ENCODE assay signal across 8 cellular contexts in the genomic region with DNA sequence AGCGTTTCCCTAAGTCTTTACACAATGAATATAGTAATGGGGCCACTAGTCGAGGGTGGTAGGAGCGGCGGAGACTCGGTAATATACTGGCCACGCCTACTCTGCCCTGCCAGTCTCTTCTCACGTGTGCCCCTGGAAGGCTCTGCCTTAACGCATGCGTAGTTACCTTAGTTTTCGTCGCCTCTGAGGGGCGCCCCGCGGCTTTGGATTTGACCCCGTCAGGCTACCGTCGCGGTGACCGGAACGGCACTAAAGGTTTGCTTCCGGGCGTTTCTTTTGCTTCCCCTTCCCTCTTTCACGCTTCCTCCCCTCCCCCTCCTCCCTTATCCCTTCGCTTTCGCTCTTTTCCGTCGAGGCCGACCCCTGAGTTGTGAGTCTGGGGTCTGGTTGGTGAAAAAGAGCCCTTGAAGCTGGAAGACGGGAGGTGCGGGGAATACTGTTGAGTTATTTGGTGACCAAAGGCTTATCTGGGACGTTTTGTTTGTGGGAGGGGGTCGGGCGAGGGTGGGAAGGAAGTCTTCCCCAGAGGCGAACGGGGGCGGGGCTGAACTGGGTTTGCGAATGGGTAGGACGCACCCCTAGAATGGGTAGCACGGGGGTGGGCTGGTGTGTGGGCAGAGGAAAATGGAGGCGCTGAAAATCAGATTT. TPM values are rescaled to one million over a fixed set of nuclear protein-coding genes. Genes with fewer than 3 reads are reported as not detected.
DNase-seq lines count a peak whose midpoint lies in the region; TF ChIP-seq lines count a peak whose summit lies in the region.

A gene (plus strand): TSS at position 270 of the 648 bp plus-strand sequence. CDS start 1,352 bp downstream, outside the sequence.

- peaks cover 10 to 14% of the 10 kb centered on the region in 2 experiments for H3K4me1 Mint-ChIP-seq in H9
- H3K4me1 Mint-ChIP-seq in nephron: no peaks in the 10 kb centered on the region
- peaks cover 44% of the 10 kb centered on the region for H3K4me1 Mint-ChIP-seq in stimulated activated naive CD8-positive, alpha-beta T cell treated with anti-CD3 and anti-CD28 coated beads, Interleukin-15, Interleukin-2, amounts not matched to agents 100 ng/mL and 50 ng/mL, for 24 hours (ENCODE audit: low read depth)

- H3K9me3 Mint-ChIP-seq in H9 (peaks cover 0 to 3% of the 10 kb centered on the region in 2 experiments; a peak in 1 of 5 replicates), nephron (peaks cover 12% of the 10 kb centered on the region)
- H3K9me3 Mint-ChIP-seq in stimulated activated naive CD8-positive, alpha-beta T cell treated with anti-CD3 and anti-CD28 coated beads, Interleukin-15, Interleukin-2, amounts not matched to agents 100 ng/mL and 50 ng/mL, for 24 hours: no peaks in the 10 kb centered on the region

- no peak within 1 kb of the TSS for H3K23ac ChIP-seq in H9 (ENCODE audit: insufficient read length, low read depth, low read length)

- H3K27me3 ChIP-seq in H9 (ENCODE audit: insufficient read depth, low read length) (no peaks in the 10 kb centered on the region), MG63 (no peaks in the 10 kb centered on the region)

- H2BK5ac ChIP-seq in H9 (ENCODE audit: insufficient read length, low read length): no peak within 1 kb of the TSS

- H3K4me1 ChIP-seq in H9 (ENCODE audit: insufficient read depth, low read length): 0 out of 2 replicates have a peak, but pooled peaks cover 2% of the 10 kb centered on the region

- H3K4me3 Mint-ChIP-seq in H9: peak within 1 kb of the TSS; percentile 94 to 99
- H3K4me3 Mint-ChIP-seq in nephron: peak within 1 kb of the TSS; percentile 97 to 100 (median 98)
- H3K4me3 Mint-ChIP-seq in stimulated activated naive CD8-positive, alpha-beta T cell treated with anti-CD3 and anti-CD28 coated beads, Interleukin-15, Interleukin-2, amounts not matched to agents 100 ng/mL and 50 ng/mL, for 24 hours: peak within 1 kb of the TSS; percentile 96

- H3K4me3 ChIP-seq in MG63 (peak within 1 kb of the TSS; percentile 93), fibroblast of the aortic adventitia (ENCODE audit: low read depth, low read length) (peak within 1 kb of the TSS; percentile 85)

- H3K27me3 Mint-ChIP-seq in H9 (ENCODE audit: low read depth) (no peaks in the 10 kb centered on the region), nephron (ENCODE audit: low read depth) (no peaks in the 10 kb centered on the region)
- no peaks in the 10 kb centered on the region for H3K27me3 Mint-ChIP-seq in stimulated activated naive CD8-positive, alpha-beta T cell treated with anti-CD3 and anti-CD28 coated beads, Interleukin-15, Interleukin-2, amounts not matched to agents 100 ng/mL and 50 ng/mL, for 24 hours

- no peak within 1 kb of the TSS for H3K56ac ChIP-seq in H9 (ENCODE audit: insufficient read length, low read depth, low read length)

- H3K23me2 ChIP-seq in H9 (ENCODE audit: insufficient read length, low read depth, low read length, poor library complexity, severe bottlenecking): no peaks in the 10 kb centered on the region

- peak within 1 kb of the TSS; percentile 54 for H2AFZ ChIP-seq in H9 (ENCODE audit: low read length)

- H3T11ph ChIP-seq in H9 (ENCODE audit: low read length): no peak within 1 kb of the TSS

- peak within 1 kb of the TSS; percentile 61 for H3K9ac ChIP-seq in H9 (ENCODE audit: extremely low read depth, insufficient read length, low read length)

- no peak within 1 kb of the TSS for H3K27ac ChIP-seq in H9 (ENCODE audit: insufficient read length, low read depth, low read length)

- H4K91ac ChIP-seq in H9 (ENCODE audit: insufficient read length, low read depth, low read length): no peak within 1 kb of the TSS

- TF ChIP-seq CTCF in H9 (conservative IDR thresholded peaks at IDR 0.05): no peak
- no peak for TF ChIP-seq CTCF in fibroblast of the aortic adventitia (IDR thresholded peaks at IDR 0.05; ENCODE audit: insufficient read depth, low read length)
- no peak for TF ChIP-seq CTCF in nephron (IDR thresholded peaks at IDR 0.05; ENCODE audit: unreplicated experiment in 3 of 3)

- H4K8ac ChIP-seq in H9 (replicated peaks; ENCODE audit: insufficient read length, low read depth, low read length): no peak within 1 kb of the TSS

- H3K36me3 Mint-ChIP-seq in H9 (ENCODE audit: insufficient read depth in 1 of 3, low read depth in 3 of 3) (peaks cover 38 to 44% (median 40%) of the 10 kb centered on the region in 3 experiments), nephron (ENCODE audit: low read depth) (peaks cover 47% of the 10 kb centered on the region)
- peaks cover 38% of the 10 kb centered on the region for H3K36me3 Mint-ChIP-seq in stimulated activated naive CD8-positive, alpha-beta T cell treated with anti-CD3 and anti-CD28 coated beads, Interleukin-15, Interleukin-2, amounts not matched to agents 100 ng/mL and 50 ng/mL, for 24 hours (ENCODE audit: low read depth)

- no peak within 1 kb of the TSS for H2AK5ac ChIP-seq in H9 (ENCODE audit: insufficient read length, low read length)

- DNase-seq in ELR (ENCODE audit: low read depth) (peak; percentile 99), H9 (peak; percentile 99), MG63 (peak; percentile 99), SHP77 treated with DMSO at 0.1 percent for 48 hours (lab: John Stamatoyannopoulos, UW) (peak; percentile 100), fibroblast of the aortic adventitia (ENCODE audit: low read depth) (peak; percentile 97)
- peak; percentile 96 for DNase-seq in activated effector memory CD4-positive, alpha-beta T cell treated with anti-CD3 and anti-CD28 coated beads, Interleukin-2, amount 50 U/mL, for 16 hours

- peaks cover 42% of the 10 kb centered on the region for H3K36me3 ChIP-seq in MG63

- H3K4me2 ChIP-seq in H9 (ENCODE audit: insufficient read depth, insufficient read length, low read length): peak within 1 kb of the TSS; percentile 36

- H3K79me2 ChIP-seq in H9 (ENCODE audit: insufficient read depth, low read length): no peaks in the 10 kb centered on the region

- no peak within 1 kb of the TSS for H4K5ac ChIP-seq in H9 (ENCODE audit: insufficient read length, low read depth, low read length)

- H2BK20ac ChIP-seq in H9 (ENCODE audit: low read depth, low read length, poor library complexity, severe bottlenecking): no peak within 1 kb of the TSS

- WGBS in H9 (ENCODE audit: extremely low coverage, insufficient read length, low lambda C conversion rate): no CpG with 5 or more reads among the region's 40 CpGs

- H4K20me1 ChIP-seq in H9 (ENCODE audit: control insufficient read depth, insufficient read depth, insufficient read length): no peaks in the 10 kb centered on the region

- H3K9me3 ChIP-seq in H9 (ENCODE audit: control insufficient read depth, low read depth, low read length) (no peaks in the 10 kb centered on the region), MG63 (peaks cover 15% of the 10 kb centered on the region)

- H3K4ac ChIP-seq in H9 (ENCODE audit: low read depth, low read length): no peak within 1 kb of the TSS

- H2BK12ac ChIP-seq in H9 (ENCODE audit: insufficient read length, low read depth, low read length): no peak within 1 kb of the TSS

- H3K18ac ChIP-seq in H9 (ENCODE audit: insufficient read length, low read depth, low read length): peak within 1 kb of the TSS; percentile 55

- H3K79me1 ChIP-seq in H9 (ENCODE audit: insufficient read depth, low read depth, low read length, poor library complexity, severe bottlenecking): no peaks in the 10 kb centered on the region

- H2BK120ac ChIP-seq in H9 (ENCODE audit: low read depth, low read length, poor library complexity, severe bottlenecking): no peak within 1 kb of the TSS

- peak within 1 kb of the TSS; percentile 99 to 100 (median 99) for H3K27ac Mint-ChIP-seq in H9
- H3K27ac Mint-ChIP-seq in nephron: peak within 1 kb of the TSS; percentile 97 to 99 (median 98)
- peak within 1 kb of the TSS; percentile 95 for H3K27ac Mint-ChIP-seq in stimulated activated naive CD8-positive, alpha-beta T cell treated with anti-CD3 and anti-CD28 coated beads, Interleukin-15, Interleukin-2, amounts not matched to agents 100 ng/mL and 50 ng/mL, for 24 hours

- H2BK15ac ChIP-seq in H9 (ENCODE audit: low read depth, low read length): no peak within 1 kb of the TSS

- peak within 1 kb of the TSS; percentile 46; the same call in 1 of the 2 replicates for H3K14ac ChIP-seq in H9 (ENCODE audit: insufficient read depth, low read length)

RNA-seq across cellular contexts. Expression of the gene that starts here (rescaled TPM):
- total RNA-seq in H9 (2021) (62.1 and 62.7 TPM in 2 replicates), fibroblast of the aortic adventitia (ENCODE audit: low replicate concordance) (30.7 and 43.0 TPM in 2 replicates)
- total RNA-seq in MG63 (2014; rRNA removed; shearing (Covaris generic); ENCODE audit: low replicate concordance): 23.5 and 49.2 TPM in 2 replicates
